In the genomic region with DNA sequence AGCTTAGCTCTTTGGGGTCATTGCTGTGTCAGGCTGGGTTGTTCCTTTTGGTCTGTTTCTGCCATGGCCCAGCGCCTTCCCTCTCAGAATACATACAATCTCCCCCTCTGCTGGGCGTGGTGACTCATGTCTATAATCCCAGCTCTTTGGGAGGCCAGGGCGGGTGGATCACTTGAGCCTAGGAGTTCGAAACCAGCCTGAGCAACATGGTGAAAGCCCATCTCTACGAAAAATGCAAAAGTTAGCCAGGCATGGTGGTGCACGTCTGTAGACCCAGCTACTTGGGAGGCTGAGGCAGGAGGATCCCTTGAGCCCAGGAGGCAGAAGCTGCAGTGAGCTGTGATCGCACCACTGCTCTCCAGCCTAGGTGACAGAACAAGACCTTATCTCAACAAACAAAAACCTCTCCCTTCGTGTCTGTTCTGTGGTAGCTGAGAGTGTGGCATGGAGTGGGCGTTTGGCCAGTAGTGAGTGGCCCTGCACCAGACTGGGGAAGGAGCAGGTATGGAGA, we compare ENCODE assay signal across 9 cellular contexts. TPM values are rescaled to one million over a fixed set of nuclear protein-coding genes. Genes with fewer than 3 reads are reported as not detected.
DNase-seq lines count a peak whose midpoint lies in the region; ATAC-seq, FAIRE-seq and TF ChIP-seq lines count a peak whose summit lies in the region.
"Had no signal": no experiment of that assay in that cellular context is flagged by ENCODE, and none has a peak within 500 bp of the region (broad histone marks: within the 10 kb centered on the region; RNA-seq: fewer than 3 reads in every experiment).

No MANE protein-coding gene starts in this region.

- TF ChIP-seq EP300 in A549 (IDR thresholded peaks at IDR 0.05) = no peak

- no peak for FAIRE-seq in A549 (lab: Jason Lieb, UNC)

- POLR2A ChIA-PET in A549 (lab: Yijun Ruan, JAX) (interaction anchor here (0.6 kb wide), 1 partner anchor 438 kb away, joined by 3 read pairs; no protein-coding TSS in a partner anchor), PC-3 (lab: Charles Lee; ENCODE audit: unreplicated experiment) (no interaction called here)

- no peak overlapping the region for H3K9ac ChIP-seq in PC-3 (ENCODE audit: low read length)

- no peaks in the 10 kb centered on the region for H3K9me2 ChIP-seq in PC-3 (replicated peaks; ENCODE audit: low read length)

- peak; percentile 17 to 37; a peak in 3 of 6 replicates for ATAC-seq in A549
- peak; percentile 17 for ATAC-seq in GM18867 (IDR thresholded peaks at IDR 0.05; ENCODE audit: unreplicated experiment)
- ATAC-seq in PC-3 = peak; percentile 38; the same call in 1 of the 2 replicates
- no peak for ATAC-seq in GM21825 (IDR thresholded peaks at IDR 0.05; ENCODE audit: unreplicated experiment)
- no peak for ATAC-seq in HG03135 (IDR thresholded peaks at IDR 0.05; ENCODE audit: unreplicated experiment)
- no peak for ATAC-seq in HG03159 (IDR thresholded peaks at IDR 0.05; ENCODE audit: unreplicated experiment)

- TF ChIP-seq POLR2A in A549 (IDR thresholded peaks at IDR 0.05; ENCODE audit: low read length) = no peak

- H3K4me1 ChIP-seq in A549 (peaks cover 14% of the 10 kb centered on the region; the same call in 1 of the 3 replicates), PC-3 (ENCODE audit: insufficient read depth, low read length) (peaks cover 7% of the 10 kb centered on the region)

- DNase-seq in A549 (ENCODE audit: low read depth in 1 of 2, low spot score in 1 of 2) (peak in 1 of 2 experiments; percentile 18), PC-3 (peak; percentile 19), fibroblast of mammary gland (ENCODE audit: low read depth) (peak; percentile 8), NCI-H2029 treated with DMSO at 0.1 percent for 48 hours (lab: John Stamatoyannopoulos, UW) (no peak)
- DNase-seq: PC-9 had no signal

- H3K4me2 ChIP-seq in A549 = no peak overlapping the region
- H3K4me2 ChIP-seq in PC-3 (ENCODE audit: low read length) = no peak overlapping the region
- H3K4me2 ChIP-seq: PC-9 had no signal

- H3F3A ChIP-seq in PC-3 (ENCODE audit: low read length, unreplicated experiment) = no peaks in the 10 kb centered on the region

- no peaks in the 10 kb centered on the region for H4K20me1 ChIP-seq in PC-3 (ENCODE audit: low read length)

- H3K79me2 ChIP-seq in PC-3 (ENCODE audit: low read length) = no peaks in the 10 kb centered on the region

- 0 out of 5 replicates have a peak, but pooled peaks of 1 of the 2 experiments have one; percentile 6 for TF ChIP-seq RAD21 in A549 (conservative IDR thresholded peaks at IDR 0.05 in 1 of 2, IDR thresholded peaks at IDR 0.05 in 1 of 2)

- TF ChIP-seq CTCF in A549 (IDR thresholded peaks at IDR 0.05) = no peak
- TF ChIP-seq CTCF in PC-3 (conservative IDR thresholded peaks at IDR 0.05; ENCODE audit: low read depth, low read length) = no peak
- TF ChIP-seq CTCF in fibroblast of mammary gland (conservative IDR thresholded peaks at IDR 0.05; ENCODE audit: control insufficient read depth, insufficient read depth, low read depth, low read length) = no peak

- WGBS in A549 (ENCODE audit: missing lambda C conversion rate) = 77% methylated on average over 9 of the region's 9 CpGs

- intact Hi-C loops in PC-3 (cut with micrococcal nuclease) = loop anchor here (1.0 kb wide), 1 partner anchor 37 kb away; no protein-coding TSS in a partner anchor

- BruUV-seq in PC-3 (replicated peaks; lab: Mats Ljungman, UMichigan) = no TSS peak

- peaks cover under 1% of the 10 kb centered on the region; the same call in 1 of the 2 replicates for H3K36me3 ChIP-seq in PC-3 (ENCODE audit: low read depth, low read length)

- H3K27me3 ChIP-seq in PC-3 (ENCODE audit: low read length) = no peaks in the 10 kb centered on the region

- CTCF ChIA-PET in A549 (lab: Yijun Ruan, JAX) = interaction anchor here (0.6 to 6.3 kb wide), 41 partner anchors 8 to 217 kb away, joined by 3 to 72 read pairs (median 5); partner anchors contain the start of genes MRPL11 and RAB1B
- CTCF ChIA-PET in PC-3 (lab: Charles Lee) = interaction anchor here (0.6 to 0.9 kb wide), 4 partner anchors 26 to 141 kb away, joined by 3 to 4 read pairs (median 3); no protein-coding TSS in a partner anchor

- H2AFZ ChIP-seq in PC-3 (ENCODE audit: low read length) = no peak overlapping the region
- H2AFZ ChIP-seq: PC-9 had no signal

- H3K27ac ChIP-seq in A549 (peak overlapping the region in 1 of 2 experiments; percentile 47; a peak in 3 of 6 replicates), PC-3 (ENCODE audit: low read length) (no peak overlapping the region)
- H3K27ac ChIP-seq: PC-9 had no signal

- H3K9me3 ChIP-seq in A549 (no peaks in the 10 kb centered on the region), PC-3 (ENCODE audit: low read length) (no peaks in the 10 kb centered on the region)

- H3K4me3 ChIP-seq in A549 = no peak overlapping the region
- H3K4me3 ChIP-seq in PC-3 (ENCODE audit: low read length) = no peak overlapping the region
- no peak overlapping the region for H3K4me3 ChIP-seq in fibroblast of mammary gland (ENCODE audit: control insufficient read depth, low read depth, low read length)
- H3K4me3 ChIP-seq: PC-9 had no signal

TF ChIP-seq in A549, 52 proteins besides CTCF, POLR2A, EP300 and RAD21:
- TF ChIP-seq TP53 (CRISPR knock-in tag; IDR thresholded peaks at IDR 0.05) = no peak
- TF ChIP-seq FOSL2 (IDR thresholded peaks at IDR 0.05) = no peak
- peak; percentile 24; the same call in 1 of the 2 replicates for TF ChIP-seq FOSL2 (CRISPR knock-in tag; IDR thresholded peaks at IDR 0.05)
- TF ChIP-seq ZFP36 (IDR thresholded peaks at IDR 0.05; ENCODE audit: borderline replicate concordance, partially characterized antibody) = no peak
- TF ChIP-seq REST (IDR thresholded peaks at IDR 0.05) = no peak
- TF ChIP-seq RNF2 (IDR thresholded peaks at IDR 0.05; ENCODE audit: borderline replicate concordance, low read depth) = no peak
- TF ChIP-seq ELK1 (IDR thresholded peaks at IDR 0.05; ENCODE audit: low read depth, low read length) = no peak

RNA-seq across cellular contexts. Expression of gene KLC2, which starts 35.7 kb away (rescaled TPM):
- polyA plus RNA-seq in A549 (2011; rRNA removed) (13.7 and 13.8 TPM in 2 replicates), A549 (2017; fragmentation: RNase III; extraction: RNeasy Plus Mini Kit Qiagen cat#74134 plus additional on column Dnase treatment) (35.1 to 35.8 TPM (median 35.2 TPM) in 3 replicates)
- polyA plus RNA-seq in A549 (2012; cell fraction: cytosol; rRNA removed) = 26.6 and 33.5 TPM in 2 replicates
- polyA plus RNA-seq in A549 (2012; cell fraction: nucleus; rRNA removed) = 62.6 and 79.2 TPM in 2 replicates
- polyA minus RNA-seq in A549 (2011; rRNA and poly(A)+ RNA removed) = 23.2 and 30.5 TPM in 2 replicates
- total RNA-seq in PC-3 (2014; rRNA removed) = 32.1 and 51.5 TPM in 2 replicates

RNA-seq across cellular contexts. Expression of gene RAB1B, which starts 46.7 kb away (rescaled TPM):
- 87.8 and 104 TPM in 2 replicates for polyA plus RNA-seq in A549 (2011; rRNA removed)
- 156 and 206 TPM in 2 replicates for polyA plus RNA-seq in A549 (2012; cell fraction: cytosol; rRNA removed)
- polyA plus RNA-seq in A549 (2012; cell fraction: nucleus; rRNA removed) = 141 and 147 TPM in 2 replicates
- 141 to 149 TPM (median 147 TPM) in 3 replicates for polyA plus RNA-seq in A549 (2017; fragmentation: RNase III; extraction: RNeasy Plus Mini Kit Qiagen cat#74134 plus additional on column Dnase treatment)
- 147 and 157 TPM in 2 replicates for polyA minus RNA-seq in A549 (2011; rRNA and poly(A)+ RNA removed)
- total RNA-seq in PC-3 (2014; rRNA removed) = 355 and 380 TPM in 2 replicates

RNA-seq across cellular contexts. Expression of gene CNIH2, which starts 56.2 kb away (rescaled TPM):
- polyA plus RNA-seq in A549 (2011; rRNA removed) = 0.95 and 0.98 TPM in 2 replicates
- 2.2 and 2.3 TPM in 2 replicates for polyA plus RNA-seq in A549 (2012; cell fraction: cytosol; rRNA removed)
- 3.6 and 4.4 TPM in 2 replicates for polyA plus RNA-seq in A549 (2012; cell fraction: nucleus; rRNA removed)
- polyA plus RNA-seq in A549 (2017; fragmentation: RNase III; extraction: RNeasy Plus Mini Kit Qiagen cat#74134 plus additional on column Dnase treatment) = 1.1 to 1.5 TPM (median 1.3 TPM) in 3 replicates
- polyA minus RNA-seq in A549 (2011; rRNA and poly(A)+ RNA removed) = 0.34 TPM in 1 of 2 replicates, not detected in the other
- total RNA-seq in PC-3 (2014; rRNA removed) = 2.2 and 5.2 TPM in 2 replicates

Comparison
In these comparisons a context has a peak if more than half of its experiments do, and no peak if none do; other contexts are left out.
1. ATAC-seq: peak in A549 (2 of 2), GM18867 (single experiment) and PC-3 (single experiment); none in GM21825 (single experiment), HG03135 (single experiment) and HG03159 (single experiment).